In the genomic region with DNA sequence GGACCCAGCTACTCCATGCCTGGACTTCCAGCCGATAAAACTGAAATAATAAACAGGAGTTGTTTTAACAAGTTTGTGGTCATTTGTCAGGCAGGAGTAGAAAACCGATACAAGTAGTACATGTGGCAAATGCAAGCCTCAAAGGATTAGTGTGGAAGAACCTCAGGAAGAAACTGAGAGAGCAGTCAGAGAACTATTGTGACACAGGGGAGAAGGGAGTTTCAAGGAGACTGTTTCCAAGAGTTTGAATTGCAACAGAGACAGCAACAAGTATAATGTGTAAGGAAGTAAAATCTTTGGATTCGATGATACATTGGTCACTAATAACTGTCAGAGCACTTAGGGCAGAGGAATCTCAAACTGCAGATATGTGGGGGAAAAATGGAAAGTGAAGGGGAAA, we compare ENCODE assay signal across 24 cellular contexts.
"Had no signal": no experiment of that assay in that cellular context is flagged by ENCODE, and none has a peak within 500 bp of the region (broad histone marks: within the 10 kb centered on the region; RNA-seq: fewer than 3 reads in every experiment).

No MANE protein-coding gene starts in this region.

- H3K9ac ChIP-seq: neural progenitor cell, parathyroid adenoma had no signal

- H3K36me3 ChIP-seq: esophagus muscularis mucosa, gastroesophageal sphincter, neural progenitor cell, transverse colon had no signal

- H3K4me2 ChIP-seq: hepatocyte, neural progenitor cell had no signal

- H3K27ac ChIP-seq: esophagus muscularis mucosa, gastroesophageal sphincter, hepatocyte, neural progenitor cell, parathyroid adenoma, psoas muscle, testis, transverse colon had no signal

- H3K4me3 ChIP-seq: esophagus muscularis mucosa, gastroesophageal sphincter, hepatocyte, neural progenitor cell, psoas muscle, testis, transverse colon had no signal

- H3K9me3 ChIP-seq: esophagus muscularis mucosa, gastroesophageal sphincter, psoas muscle, testis, transverse colon had no signal

- ATAC-seq: activated CD8-positive, alpha-beta T cell treated with anti-CD3 and anti-CD28 coated beads for 36 hours; activated T-cell treated with anti-CD3 and anti-CD28 coated beads, Interleukin-2, amount 50 U/mL, for 4 hours; activated T-helper 17 cell treated with anti-CD3 and anti-CD28 coated beads, Interleukin-2, amount 50 U/mL, for 72 hours; gastroesophageal sphincter; natural killer cell; psoas muscle; T-helper 17 cell; WTC11 had no signal

- H2AFZ ChIP-seq: hepatocyte, neural progenitor cell, parathyroid adenoma had no signal

- H3K79me2 ChIP-seq: hepatocyte, parathyroid adenoma had no signal

- H3K4me1 ChIP-seq: esophagus muscularis mucosa, gastroesophageal sphincter, neural progenitor cell, parathyroid adenoma, psoas muscle, testis had no signal

- DNase-seq: activated CD4-positive, alpha-beta T cell treated with anti-CD3 and anti-CD28 coated beads for 1 hour; activated CD4-positive, alpha-beta T cell treated with anti-CD3 and anti-CD28 coated beads, Interleukin-2, amount 50 U/mL, for 1 hour; activated CD8-positive, alpha-beta T cell treated with anti-CD3 and anti-CD28 coated beads for 36 hours; activated gamma-delta T cell treated with Interleukin-2 at 50 U/mL for 16 hours; activated naive CD4-positive, alpha-beta T cell treated with anti-CD3 and anti-CD28 coated beads, Interleukin-2, amount 50 U/mL, for 16 hours; activated T-cell treated with anti-CD3 and anti-CD28 coated beads, Interleukin-2, amount 50 U/mL, for 4 hours; left cardiac atrium; midbrain; natural killer cell; occipital lobe; psoas muscle; stimulated activated CD4-positive, alpha-beta T cell treated with anti-CD3 and anti-CD28 coated beads, Interleukin-2, amount 100 ng/mL, for 48 hours; stimulated activated naive CD4-positive, alpha-beta T cell treated with Interleukin-2 at 50 U/mL for 16 hours; T-helper 17 cell; T1000; testis; transverse colon had no signal

- H3K27me3 ChIP-seq: esophagus muscularis mucosa, gastroesophageal sphincter, hepatocyte, neural progenitor cell, testis, transverse colon had no signal
